In the genomic region with DNA sequence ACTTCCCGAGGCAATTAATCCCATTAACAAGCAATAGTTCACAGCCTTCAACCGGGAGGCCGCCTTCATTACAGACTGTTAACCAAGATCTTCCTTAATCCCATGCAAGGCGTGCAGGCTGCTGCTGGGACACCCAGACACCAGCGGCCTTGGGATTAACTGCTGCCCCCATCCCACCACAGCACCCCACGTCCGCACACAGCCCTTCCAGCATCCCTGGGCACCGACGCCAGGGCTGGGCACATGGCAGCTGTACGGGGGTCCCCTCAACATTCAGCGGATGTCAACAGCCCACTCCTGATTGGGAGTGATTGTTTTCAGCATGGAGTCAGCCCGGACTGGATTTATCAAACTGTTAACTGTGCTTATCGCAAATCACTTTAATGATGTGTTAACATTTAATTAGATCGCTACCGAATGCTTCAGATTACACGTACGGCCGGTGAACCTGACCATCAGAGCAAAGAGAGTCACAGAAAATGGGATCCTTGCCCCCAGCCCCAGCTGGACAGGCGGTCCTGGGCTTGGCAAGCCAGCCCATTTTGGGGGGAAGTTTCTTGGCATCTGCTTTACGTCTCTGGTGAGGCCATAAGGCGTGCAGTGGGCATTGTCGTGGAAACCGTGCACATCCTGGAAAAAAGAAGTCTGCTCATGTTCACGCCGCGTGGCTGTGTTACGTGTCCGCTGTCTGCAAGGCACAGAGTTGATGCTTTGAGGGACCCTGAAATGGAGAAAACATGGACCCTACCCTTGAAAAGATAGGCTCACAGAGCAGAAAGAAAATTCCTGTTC, we compare ENCODE assay signal across 1 cellular context.
TF ChIP-seq lines count a peak whose summit lies in the region.

No MANE protein-coding gene starts in this region.

TF ChIP-seq in SK-N-SH, 30 proteins besides CTCF, POLR2A, EP300 and RAD21 (continued from another document):
- TF ChIP-seq, protein P1, sequence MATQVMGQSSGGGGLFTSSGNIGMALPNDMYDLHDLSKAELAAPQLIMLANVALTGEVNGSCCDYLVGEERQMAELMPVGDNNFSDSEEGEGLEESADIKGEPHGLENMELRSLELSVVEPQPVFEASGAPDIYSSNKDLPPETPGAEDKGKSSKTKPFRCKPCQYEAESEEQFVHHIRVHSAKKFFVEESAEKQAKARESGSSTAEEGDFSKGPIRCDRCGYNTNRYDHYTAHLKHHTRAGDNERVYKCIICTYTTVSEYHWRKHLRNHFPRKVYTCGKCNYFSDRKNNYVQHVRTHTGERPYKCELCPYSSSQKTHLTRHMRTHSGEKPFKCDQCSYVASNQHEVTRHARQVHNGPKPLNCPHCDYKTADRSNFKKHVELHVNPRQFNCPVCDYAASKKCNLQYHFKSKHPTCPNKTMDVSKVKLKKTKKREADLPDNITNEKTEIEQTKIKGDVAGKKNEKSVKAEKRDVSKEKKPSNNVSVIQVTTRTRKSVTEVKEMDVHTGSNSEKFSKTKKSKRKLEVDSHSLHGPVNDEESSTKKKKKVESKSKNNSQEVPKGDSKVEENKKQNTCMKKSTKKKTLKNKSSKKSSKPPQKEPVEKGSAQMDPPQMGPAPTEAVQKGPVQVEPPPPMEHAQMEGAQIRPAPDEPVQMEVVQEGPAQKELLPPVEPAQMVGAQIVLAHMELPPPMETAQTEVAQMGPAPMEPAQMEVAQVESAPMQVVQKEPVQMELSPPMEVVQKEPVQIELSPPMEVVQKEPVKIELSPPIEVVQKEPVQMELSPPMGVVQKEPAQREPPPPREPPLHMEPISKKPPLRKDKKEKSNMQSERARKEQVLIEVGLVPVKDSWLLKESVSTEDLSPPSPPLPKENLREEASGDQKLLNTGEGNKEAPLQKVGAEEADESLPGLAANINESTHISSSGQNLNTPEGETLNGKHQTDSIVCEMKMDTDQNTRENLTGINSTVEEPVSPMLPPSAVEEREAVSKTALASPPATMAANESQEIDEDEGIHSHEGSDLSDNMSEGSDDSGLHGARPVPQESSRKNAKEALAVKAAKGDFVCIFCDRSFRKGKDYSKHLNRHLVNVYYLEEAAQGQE (IDR thresholded peaks at IDR 0.05; ENCODE audit: low read depth, low read length) = no peak
- TF ChIP-seq, protein P2, sequence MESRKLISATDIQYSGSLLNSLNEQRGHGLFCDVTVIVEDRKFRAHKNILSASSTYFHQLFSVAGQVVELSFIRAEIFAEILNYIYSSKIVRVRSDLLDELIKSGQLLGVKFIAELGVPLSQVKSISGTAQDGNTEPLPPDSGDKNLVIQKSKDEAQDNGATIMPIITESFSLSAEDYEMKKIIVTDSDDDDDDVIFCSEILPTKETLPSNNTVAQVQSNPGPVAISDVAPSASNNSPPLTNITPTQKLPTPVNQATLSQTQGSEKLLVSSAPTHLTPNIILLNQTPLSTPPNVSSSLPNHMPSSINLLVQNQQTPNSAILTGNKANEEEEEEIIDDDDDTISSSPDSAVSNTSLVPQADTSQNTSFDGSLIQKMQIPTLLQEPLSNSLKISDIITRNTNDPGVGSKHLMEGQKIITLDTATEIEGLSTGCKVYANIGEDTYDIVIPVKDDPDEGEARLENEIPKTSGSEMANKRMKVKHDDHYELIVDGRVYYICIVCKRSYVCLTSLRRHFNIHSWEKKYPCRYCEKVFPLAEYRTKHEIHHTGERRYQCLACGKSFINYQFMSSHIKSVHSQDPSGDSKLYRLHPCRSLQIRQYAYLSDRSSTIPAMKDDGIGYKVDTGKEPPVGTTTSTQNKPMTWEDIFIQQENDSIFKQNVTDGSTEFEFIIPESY (IDR thresholded peaks at IDR 0.05; ENCODE audit: borderline replicate concordance, low read depth) = no peak
- TF ChIP-seq GATA2 (CRISPR knock-in tag; IDR thresholded peaks at IDR 0.05) (no peak), EZH2phosphoT487 (IDR thresholded peaks at IDR 0.05; ENCODE audit: borderline replicate concordance, low read depth) (no peak), ELF1 (IDR thresholded peaks at IDR 0.05) (no peak), RFX5 (IDR thresholded peaks at IDR 0.05; ENCODE audit: low read length) (no peak)
- TF ChIP-seq, protein P3, sequence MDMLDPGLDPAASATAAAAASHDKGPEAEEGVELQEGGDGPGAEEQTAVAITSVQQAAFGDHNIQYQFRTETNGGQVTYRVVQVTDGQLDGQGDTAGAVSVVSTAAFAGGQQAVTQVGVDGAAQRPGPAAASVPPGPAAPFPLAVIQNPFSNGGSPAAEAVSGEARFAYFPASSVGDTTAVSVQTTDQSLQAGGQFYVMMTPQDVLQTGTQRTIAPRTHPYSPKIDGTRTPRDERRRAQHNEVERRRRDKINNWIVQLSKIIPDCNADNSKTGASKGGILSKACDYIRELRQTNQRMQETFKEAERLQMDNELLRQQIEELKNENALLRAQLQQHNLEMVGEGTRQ (IDR thresholded peaks at IDR 0.05; ENCODE audit: borderline replicate concordance, low read depth, low read length) = no peak
